9 cellular contexts compared by ENCODE assay signal in genomic region chr3:50274371-50275104, GRCh38. TPM values are rescaled to one million over a fixed set of nuclear protein-coding genes. Genes with fewer than 3 reads are reported as not detected.
DNase-seq lines count a peak whose midpoint lies in the region; ATAC-seq and TF ChIP-seq lines count a peak whose summit lies in the region.
"Had no signal": no experiment of that assay in that cellular context is flagged by ENCODE, and none has a peak within 500 bp of the region (broad histone marks: within the 10 kb centered on the region; RNA-seq: fewer than 3 reads in every experiment).

No MANE protein-coding gene starts in this region.

- no peaks in the 10 kb centered on the region for H3K27me3 ChIP-seq in ascending aorta
- H3K27me3 ChIP-seq in iPS-18a (ENCODE audit: control insufficient read depth, insufficient read depth, low read length), result peaks cover 43% of the 10 kb centered on the region

- no peak for ATAC-seq in HG03135 (IDR thresholded peaks at IDR 0.05; ENCODE audit: unreplicated experiment)

- H3K36me3 ChIP-seq in ascending aorta (peaks cover 0 to 11% of the 10 kb centered on the region in 2 donors), iPS-18a (ENCODE audit: control insufficient read depth, low read depth, low read length) (no peaks in the 10 kb centered on the region)

- peaks cover 11 to 23% of the 10 kb centered on the region in 2 donors for H3K4me1 ChIP-seq in ascending aorta
- H3K4me1 ChIP-seq in iPS-18a (ENCODE audit: control insufficient read depth, low read depth, low read length), result peaks cover 6% of the 10 kb centered on the region

- peaks cover 16% of the 10 kb centered on the region for H3K4me1 Mint-ChIP-seq in T-helper 2 cell treated with Interferon-gamma antibody and Interleukin-4, amounts not matched to agents 5 μg/mL and 100 μg/mL, for 36 hours (ENCODE audit: low read depth)

- H3K9me3 Mint-ChIP-seq in T-helper 2 cell treated with Interferon-gamma antibody and Interleukin-4, amounts not matched to agents 5 μg/mL and 100 μg/mL, for 36 hours, result no peaks in the 10 kb centered on the region

- TF ChIP-seq CTCF in ascending aorta (IDR thresholded peaks at IDR 0.05), result peak; percentile 41 to 59 (median 50)

- H3K9ac ChIP-seq in iPS-18a (ENCODE audit: low read length), result peak overlapping the region; percentile 23

- intact Hi-C loops in ascending aorta (cut with DNase I), result loop anchor here (5.0 kb wide), 1 partner anchor 152 kb away; no protein-coding TSS in a partner anchor

- H3K27ac Mint-ChIP-seq in T-helper 2 cell treated with Interferon-gamma antibody and Interleukin-4, amounts not matched to agents 5 μg/mL and 100 μg/mL, for 36 hours, result peak overlapping the region; percentile 47

- peaks cover 46% of the 10 kb centered on the region for H3K27me3 Mint-ChIP-seq in T-helper 2 cell treated with Interferon-gamma antibody and Interleukin-4, amounts not matched to agents 5 μg/mL and 100 μg/mL, for 36 hours (ENCODE audit: low read depth)

- peak overlapping the region; percentile 62 for H3K4me3 Mint-ChIP-seq in T-helper 2 cell treated with Interferon-gamma antibody and Interleukin-4, amounts not matched to agents 5 μg/mL and 100 μg/mL, for 36 hours

- no peak overlapping the region for H3K4me3 ChIP-seq in ascending aorta
- H3K4me3 ChIP-seq in iPS-18a (ENCODE audit: low read length), result peak overlapping the region; percentile 59

- DNase-seq in DMS53 (lab: John Stamatoyannopoulos, UW) (peak; percentile 75), KG1 (lab: John Stamatoyannopoulos, UW) (peak; percentile 20), ascending aorta (ENCODE audit: low spot score in 2 of 2) (no peak), DMS114 treated with DMSO at 0.1 percent for 48 hours (lab: John Stamatoyannopoulos, UW; ENCODE audit: unreplicated experiment) (no peak)
- DNase-seq in T-helper 2 cell treated with Interferon-gamma antibody and Interleukin-4, amounts not matched to agents 5 μg/mL and 100 μg/mL, for 36 hours (ENCODE audit: low spot score), result peak; percentile 73
- DNase-seq in stimulated activated CD4-positive, alpha-beta T cell treated with anti-CD3 and anti-CD28 coated beads, Interleukin-2, amount 100 ng/mL, for 4 hours (ENCODE audit: low read depth), result peak; percentile 51

- H3K36me3 Mint-ChIP-seq in T-helper 2 cell treated with Interferon-gamma antibody and Interleukin-4, amounts not matched to agents 5 μg/mL and 100 μg/mL, for 36 hours (ENCODE audit: low read depth), result no peaks in the 10 kb centered on the region

- no peaks in the 10 kb centered on the region for H3K9me3 ChIP-seq in ascending aorta
- H3K9me3 ChIP-seq in iPS-18a (ENCODE audit: control insufficient read depth, low read depth, low read length), result no peaks in the 10 kb centered on the region

- no peak overlapping the region for H3K27ac ChIP-seq in ascending aorta
- H3K27ac ChIP-seq in iPS-18a (ENCODE audit: low read length), result no peak overlapping the region

RNA-seq across cellular contexts. Expression of gene LSMEM2, which starts 4.3 kb away (rescaled TPM):
- not detected for total RNA-seq in ascending aorta
- total RNA-seq: activated CD8-positive, alpha-beta memory T cell treated with anti-CD3 and anti-CD28 coated beads for 36 hours had no signal

RNA-seq across cellular contexts. Expression of gene SEMA3B, which starts 5.6 kb away (rescaled TPM):
- 24.2 TPM for total RNA-seq in ascending aorta

RNA-seq across cellular contexts. Expression of gene IFRD2, which starts 17.7 kb away (rescaled TPM):
- 231 TPM for total RNA-seq in ascending aorta

RNA-seq across cellular contexts. Expression of gene HYAL3, which starts 24.7 kb away (rescaled TPM):
- total RNA-seq in ascending aorta, result not detected

RNA-seq across cellular contexts. Expression of gene NAA80, which starts 24.7 kb away (rescaled TPM):
- 38.8 TPM for total RNA-seq in ascending aorta

Comparison
In these comparisons a context has a peak if more than half of its experiments do, and no peak if none do; other contexts are left out.
1. DNase-seq: peak in DMS53 (single experiment), KG1 (single experiment), T-helper 2 cell treated with Interferon-gamma antibody and Interleukin-4, amounts not matched to agents 5 μg/mL and 100 μg/mL, for 36 hours (single experiment) and stimulated activated CD4-positive, alpha-beta T cell treated with anti-CD3 and anti-CD28 coated beads, Interleukin-2, amount 100 ng/mL, for 4 hours (single experiment); none in ascending aorta (0 of 2) and DMS114 treated with DMSO at 0.1 percent for 48 hours (single experiment).